Comparison of ENCODE assay signal across 13 cellular contexts in genomic region chr9:69200071-69200470, GRCh38. TPM values are rescaled to one million over a fixed set of nuclear protein-coding genes. Genes with fewer than 3 reads are reported as not detected.
DNase-seq lines count a peak whose midpoint lies in the region; ATAC-seq and TF ChIP-seq lines count a peak whose summit lies in the region.
"Had no signal": no experiment of that assay in that cellular context is flagged by ENCODE, and none has a peak within 500 bp of the region (broad histone marks: within the 10 kb centered on the region; RNA-seq: fewer than 3 reads in every experiment).

No MANE protein-coding gene starts in this region.

- no peaks in the 10 kb centered on the region for H3K9me3 ChIP-seq in HCT116 (ENCODE audit: control insufficient read depth in 1 of 2, insufficient read depth in 1 of 2, low read depth in 1 of 2, low read length in 2 of 2)
- no peaks in the 10 kb centered on the region for H3K9me3 ChIP-seq in colonic mucosa
- H3K9me3 ChIP-seq: upper lobe of left lung had no signal

- TF ChIP-seq CTCF in HCT116 (IDR thresholded peaks at IDR 0.05 in 2 of 3, conservative IDR thresholded peaks at IDR 0.05 in 1 of 3; ENCODE audit: borderline replicate concordance in 1 of 3, insufficient read depth in 1 of 3, low read depth in 2 of 3, low read length in 2 of 3) = 0 out of 6 replicates have a peak, but pooled peaks of 1 of the 3 experiments have one; percentile 11
- peak; percentile 44 for TF ChIP-seq CTCF in brain microvascular endothelial cell (IDR thresholded peaks at IDR 0.05; ENCODE audit: low read depth, low read length, missing control alignments)
- TF ChIP-seq CTCF in kidney epithelial cell (IDR thresholded peaks at IDR 0.05; ENCODE audit: insufficient read depth, low read length, poor library complexity, severe bottlenecking) = peak; percentile 38
- TF ChIP-seq CTCF in colonic mucosa (IDR thresholded peaks at IDR 0.05) = no peak

- H3K4me1 ChIP-seq in HCT116 (ENCODE audit: control insufficient read depth in 1 of 2, insufficient read depth in 2 of 2, low read length in 2 of 2) (peaks cover 6 to 11% of the 10 kb centered on the region in 2 experiments; a peak in 3 of 4 replicates), colonic mucosa (no peaks in the 10 kb centered on the region)

- ATAC-seq in HCT116 = peak; percentile 77
- ATAC-seq: effector memory CD8-positive, alpha-beta T cell had no signal

- CTCF ChIA-PET in HCT116 (lab: Charles Lee) = interaction anchor here (0.6 to 1.7 kb wide), 2 partner anchors 24 to 45 kb away, joined by 3 to 5 read pairs; no protein-coding TSS in a partner anchor

- peaks cover 18% of the 10 kb centered on the region for H3K79me2 ChIP-seq in HCT116 (ENCODE audit: insufficient read depth, low read length)

- no TSS peak for BruUV-seq in HCT116 (replicated peaks; lab: Mats Ljungman, UMichigan)

- H3K27me3 ChIP-seq in HCT116 (ENCODE audit: insufficient read depth, low read length) (no peaks in the 10 kb centered on the region), brain microvascular endothelial cell (replicated peaks) (no peaks in the 10 kb centered on the region), kidney epithelial cell (ENCODE audit: control insufficient read depth, insufficient read depth, low read length) (no peaks in the 10 kb centered on the region), colonic mucosa (no peaks in the 10 kb centered on the region)
- H3K27me3 ChIP-seq: upper lobe of left lung had no signal

- H4K20me1 ChIP-seq in HCT116 (ENCODE audit: insufficient read depth) = no peaks in the 10 kb centered on the region

- peak; percentile 37; the same call in 1 of the 2 replicates for TF ChIP-seq RAD21 in HCT116 (IDR thresholded peaks at IDR 0.05; ENCODE audit: low read depth)

- H3K4me3 ChIP-seq in HCT116 (replicated peaks in 1 of 2; ENCODE audit: low read depth in 1 of 2, low read length in 2 of 2) = no peak overlapping the region
- no peak overlapping the region for H3K4me3 ChIP-seq in brain microvascular endothelial cell (ENCODE audit: low read depth, low read length)
- no peak overlapping the region for H3K4me3 ChIP-seq in kidney epithelial cell (ENCODE audit: low read depth, low read length)
- H3K4me3 ChIP-seq in colonic mucosa = no peak overlapping the region
- H3K4me3 ChIP-seq: upper lobe of left lung had no signal

- in situ Hi-C loops in brain microvascular endothelial cell (cut with HindIII; ENCODE audit: low pct_ligation_motif_present, low sequenced_read_pairs) = no loop called here

- intact Hi-C loops in HCT116 (cut with micrococcal nuclease) (no loop called here), colonic mucosa (cut with DNase I) (no loop called here)

- POLR2A ChIA-PET in HCT116 (lab: Charles Lee) = no interaction called here

- DNase-seq in COLO829 (ENCODE audit: low spot score) = peak; percentile 46
- DNase-seq in HCT116 (ENCODE audit: low read depth, low spot score) = no peak
- no peak for DNase-seq in brain microvascular endothelial cell
- DNase-seq in kidney epithelial cell (ENCODE audit: low read depth) = peak; percentile 70
- DNase-seq in ecto neural progenitor cell (ENCODE audit: low spot score) = no peak
- DNase-seq in NCI-H1092 treated with DMSO at 0.1 percent for 48 hours (lab: John Stamatoyannopoulos, UW) = no peak
- DNase-seq in colonic mucosa = no peak
- DNase-seq in NCI-H2196 (lab: John Stamatoyannopoulos, UW; ENCODE audit: unreplicated experiment) = no peak
- DNase-seq: DMS53; effector memory CD8-positive, alpha-beta T cell; GOT3; NCI-H1105 treated with DMSO at 0.1 percent for 48 hours; upper lobe of left lung had no signal

- H3K36me3 ChIP-seq in HCT116 (ENCODE audit: control insufficient read depth in 1 of 2, insufficient read depth in 2 of 2, low read length in 2 of 2) (no peaks in the 10 kb centered on the region), brain microvascular endothelial cell (replicated peaks) (no peaks in the 10 kb centered on the region), kidney epithelial cell (ENCODE audit: control insufficient read depth, insufficient read depth, low read length) (no peaks in the 10 kb centered on the region), colonic mucosa (no peaks in the 10 kb centered on the region)

- H2AFZ ChIP-seq in HCT116 (ENCODE audit: low read depth, low read length, poor library complexity, severe bottlenecking) = no peak overlapping the region

- H3K4me2 ChIP-seq in HCT116 (ENCODE audit: low read length) = 0 out of 2 replicates have a peak overlapping the region, but pooled peaks have one; percentile 15

- no peak for TF ChIP-seq POLR2A in HCT116 (IDR thresholded peaks at IDR 0.05; ENCODE audit: borderline replicate concordance, extremely low read depth, insufficient read depth, insufficient read length)

- H3K27ac ChIP-seq in HCT116 (ENCODE audit: low read depth, low read length) = no peak overlapping the region
- no peak overlapping the region for H3K27ac ChIP-seq in brain microvascular endothelial cell
- H3K27ac ChIP-seq in colonic mucosa = no peak overlapping the region
- H3K27ac ChIP-seq: upper lobe of left lung had no signal

- RAD21 ChIA-PET in HCT116 (lab: Charles Lee; ENCODE audit: low non-redundant PET in 1 of 2, low total read pairs in 2 of 2, uncharacterized antibody in 2 of 2, unreplicated experiment in 2 of 2) = no interaction called here

- no peak overlapping the region for H3K9ac ChIP-seq in HCT116 (ENCODE audit: low read length)
- H3K9ac ChIP-seq in colonic mucosa (ENCODE audit: low read depth in 2 of 2, low read length in 2 of 2) = no peak overlapping the region

- H3K9me2 ChIP-seq in HCT116 (ENCODE audit: insufficient read depth) = no peaks in the 10 kb centered on the region

TF ChIP-seq in HCT116, 20 proteins besides CTCF, POLR2A, EP300 and RAD21:
- no peak for TF ChIP-seq SRF (IDR thresholded peaks at IDR 0.05; ENCODE audit: low read depth)
- TF ChIP-seq CEBPB (IDR thresholded peaks at IDR 0.05; ENCODE audit: low read depth) = no peak
- TF ChIP-seq SP1 (IDR thresholded peaks at IDR 0.05; ENCODE audit: low read depth) = no peak
- TF ChIP-seq SIN3A (IDR thresholded peaks at IDR 0.05; ENCODE audit: low read depth) = no peak
- TF ChIP-seq EGR1 (IDR thresholded peaks at IDR 0.05; ENCODE audit: low read depth) = no peak
- TF ChIP-seq POLR2AphosphoS5 (IDR thresholded peaks at IDR 0.05; ENCODE audit: low read depth, low read length) = no peak
- TF ChIP-seq REST (IDR thresholded peaks at IDR 0.05; ENCODE audit: low read depth) = no peak
- no peak for TF ChIP-seq EZH2phosphoT487 (IDR thresholded peaks at IDR 0.05; ENCODE audit: borderline replicate concordance)
- no peak for TF ChIP-seq MAX (IDR thresholded peaks at IDR 0.05)
- no peak for TF ChIP-seq ATF3 (IDR thresholded peaks at IDR 0.05)

RNA-seq across cellular contexts. Expression of gene TJP2, which starts 26.0 kb away (rescaled TPM):
- total RNA-seq in HCT116 (2021; ENCODE audit: unreplicated experiment) (39.7 TPM), kidney epithelial cell (341 and 345 TPM in 2 replicates), colonic mucosa (100 to 1,000 TPM; 133 to 174 TPM)
- 23.4 and 25.8 TPM in 2 replicates for polyA plus RNA-seq in HCT116 (2012)

Comparison
In these comparisons a context has a peak if more than half of its experiments do, and no peak if none do; other contexts are left out.
1. DNase-seq: peak in COLO829 (single experiment) and kidney epithelial cell (single experiment); none in HCT116 (single experiment), brain microvascular endothelial cell (single experiment), ecto neural progenitor cell (single experiment), NCI-H1092 treated with DMSO at 0.1 percent for 48 hours (single experiment), colonic mucosa (single experiment) and NCI-H2196 (single experiment).